In the genomic region with DNA sequence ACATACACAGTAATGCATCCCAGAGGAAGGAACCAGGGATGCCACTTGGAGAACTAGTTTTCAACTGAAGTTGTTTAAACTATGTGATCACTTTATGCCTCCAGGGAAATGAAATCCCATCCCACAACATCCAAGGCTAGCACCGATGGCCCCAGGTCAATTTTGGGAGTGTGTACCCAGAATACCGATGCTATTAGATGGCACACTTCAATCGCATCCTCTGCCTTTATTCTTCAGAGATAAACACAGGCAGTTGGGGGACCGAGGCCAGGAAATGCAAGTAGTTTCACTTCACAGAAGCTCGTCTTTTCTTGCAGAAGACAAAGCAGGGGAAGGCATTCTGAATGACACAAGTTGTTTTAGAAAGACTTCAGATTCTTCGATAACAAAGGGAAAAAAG, we compare ENCODE assay signal across 9 cellular contexts. TPM values are rescaled to one million over a fixed set of nuclear protein-coding genes. Genes with fewer than 3 reads are reported as not detected.
DNase-seq lines count a peak whose midpoint lies in the region; ATAC-seq and TF ChIP-seq lines count a peak whose summit lies in the region.
"Had no signal": no experiment of that assay in that cellular context is flagged by ENCODE, and none has a peak within 500 bp of the region (broad histone marks: within the 10 kb centered on the region; RNA-seq: fewer than 3 reads in every experiment).

No MANE protein-coding gene starts in this region.

- H3K36me3 ChIP-seq in CD8-positive, alpha-beta memory T cell (ENCODE audit: insufficient read depth, low read length), result no peaks in the 10 kb centered on the region
- peaks cover 7% of the 10 kb centered on the region; the same call in 1 of the 2 replicates for H3K36me3 ChIP-seq in HAP-1 (replicated peaks)
- H3K36me3 ChIP-seq in testis (ENCODE audit: low read depth, missing control alignments), result no peaks in the 10 kb centered on the region

- peaks cover 68% of the 10 kb centered on the region for H3K4me1 ChIP-seq in CD8-positive, alpha-beta memory T cell (ENCODE audit: insufficient read depth, low read length)
- H3K4me1 ChIP-seq in HAP-1, result peaks cover 19% of the 10 kb centered on the region
- H3K4me1 ChIP-seq in testis, result peaks cover 35% of the 10 kb centered on the region

- peaks cover 0 to 23% (median 1%) of the 10 kb centered on the region in 3 donors for H3K36me3 Mint-ChIP-seq in CD8-positive, alpha-beta memory T cell
- H3K36me3 Mint-ChIP-seq in memory B cell, result peaks cover 4% of the 10 kb centered on the region

- intact Hi-C loops in testis (cut with DNase I; ENCODE audit: low total_unique reads), result no loop called here

- peaks cover 82 to 92% (median 91%) of the 10 kb centered on the region in 3 donors for H3K4me1 Mint-ChIP-seq in CD8-positive, alpha-beta memory T cell
- H3K4me1 Mint-ChIP-seq in memory B cell, result peaks cover 65% of the 10 kb centered on the region

- H3K9me3 ChIP-seq in CD8-positive, alpha-beta memory T cell (ENCODE audit: low read length), result no peaks in the 10 kb centered on the region
- H3K9me3 ChIP-seq in HAP-1 (no peaks in the 10 kb centered on the region), testis (no peaks in the 10 kb centered on the region)

- CTCF ChIA-PET in CD8-positive, alpha-beta memory T cell (lab: Charles Lee), result interaction anchor here (0.6 to 1.2 kb wide), 4 partner anchors 9 to 90 kb away, joined by 3 to 4 read pairs (median 4); no protein-coding TSS in a partner anchor

- peak in 3 of 5 donors; percentile 38 to 62 (median 61) for DNase-seq in CD8-positive, alpha-beta memory T cell
- DNase-seq in activated CD4-positive, alpha-beta T cell treated with anti-CD3 and anti-CD28 coated beads, Interleukin-2, amount 50 U/mL, for 1 hour, result peak; percentile 34
- DNase-seq in memory B cell (ENCODE audit: low spot score in 2 of 2) (no peak), retina (no peak), HAP-1 (ENCODE audit: low spot score in 2 of 2) (no peak), testis (no peak)
- DNase-seq: GDM1 had no signal

- in situ Hi-C loops in HAP-1 (cut with MboI; ENCODE audit: low sequenced_read_pairs), result no loop called here

- ATAC-seq in GM21825 (IDR thresholded peaks at IDR 0.05; ENCODE audit: unreplicated experiment), result peak; percentile 54
- ATAC-seq in memory B cell (ENCODE audit: low read depth), result peak; percentile 63
- ATAC-seq in HG03039 (IDR thresholded peaks at IDR 0.05; ENCODE audit: unreplicated experiment), result no peak

- H3K4me3 Mint-ChIP-seq in CD8-positive, alpha-beta memory T cell, result peak overlapping the region; percentile 88 to 93 (median 91)
- H3K4me3 Mint-ChIP-seq in memory B cell, result peak overlapping the region; percentile 75

- WGBS in testis, 2 donors, result 43 to 62% methylated on average over 6 of the region's 6 CpGs

- no peak for TF ChIP-seq POLR2A in testis (IDR thresholded peaks at IDR 0.05)

- H3K27me3 Mint-ChIP-seq in CD8-positive, alpha-beta memory T cell, result no peaks in the 10 kb centered on the region
- no peaks in the 10 kb centered on the region for H3K27me3 Mint-ChIP-seq in memory B cell

- POLR2A ChIA-PET in CD8-positive, alpha-beta memory T cell (lab: Charles Lee), result interaction anchor here (0.8 to 1.5 kb wide), 4 partner anchors 9 to 719 kb away, joined by 3 to 7 read pairs (median 4); no protein-coding TSS in a partner anchor

- no peaks in the 10 kb centered on the region for H3K27me3 ChIP-seq in CD8-positive, alpha-beta memory T cell (ENCODE audit: insufficient read depth, low read length, poor library complexity, severe bottlenecking)
- no peaks in the 10 kb centered on the region for H3K27me3 ChIP-seq in HAP-1 (ENCODE audit: low read depth)
- H3K27me3 ChIP-seq in testis, result no peaks in the 10 kb centered on the region

- H3K27ac ChIP-seq in CD8-positive, alpha-beta memory T cell (ENCODE audit: low read depth, low read length), result no peak overlapping the region
- H3K27ac ChIP-seq in testis, result peak overlapping the region in 1 of 2 donors; percentile 36

- no peaks in the 10 kb centered on the region for H3K9me3 Mint-ChIP-seq in CD8-positive, alpha-beta memory T cell
- H3K9me3 Mint-ChIP-seq in memory B cell, result no peaks in the 10 kb centered on the region

- peak overlapping the region; percentile 43 for H3K4me3 ChIP-seq in CD8-positive, alpha-beta memory T cell (ENCODE audit: low read length)
- H3K4me3 ChIP-seq in HAP-1 (no peak overlapping the region), testis (no peak overlapping the region)

- no peak for TF ChIP-seq CTCF in testis (IDR thresholded peaks at IDR 0.05)

- peak overlapping the region; percentile 85 to 96 (median 92) for H3K27ac Mint-ChIP-seq in CD8-positive, alpha-beta memory T cell
- peak overlapping the region; percentile 87 for H3K27ac Mint-ChIP-seq in memory B cell

RNA-seq across cellular contexts. Expression of a gene that starts 13.8 kb away (rescaled TPM):
- 100 to 1,000 TPM; 149 to 150 TPM for total RNA-seq in CD8-positive, alpha-beta memory T cell
- 63.6 TPM for polyA plus RNA-seq in CD8-positive, alpha-beta memory T cell
- total RNA-seq in testis, result 100 to 1,000 TPM; 151 to 172 TPM
- 97.4 TPM for polyA plus RNA-seq in testis (ENCODE audit: insufficient read depth, low read depth, low replicate concordance)

Comparison
In these comparisons a context has a peak if more than half of its experiments do, and no peak if none do; other contexts are left out.
1. DNase-seq: peak in CD8-positive, alpha-beta memory T cell (3 of 5) and activated CD4-positive, alpha-beta T cell treated with anti-CD3 and anti-CD28 coated beads, Interleukin-2, amount 50 U/mL, for 1 hour (single experiment); none in memory B cell (0 of 2), retina (single experiment), HAP-1 (0 of 2) and testis (single experiment).